ENCODE assay signal across 25 cellular contexts in genomic region chr10:79628083-79628482, GRCh38. TPM values are rescaled to one million over a fixed set of nuclear protein-coding genes. Genes with fewer than 3 reads are reported as not detected.
DNase-seq lines count a peak whose midpoint lies in the region; ATAC-seq and TF ChIP-seq lines count a peak whose summit lies in the region.
"Had no signal": no experiment of that assay in that cellular context is flagged by ENCODE, and none has a peak within 500 bp of the region (broad histone marks: within the 10 kb centered on the region; RNA-seq: fewer than 3 reads in every experiment).

No MANE protein-coding gene starts in this region.

- H3K4me3 ChIP-seq in left lung (no peak overlapping the region), osteoblast (ENCODE audit: insufficient read depth, low read length) (no peak overlapping the region), upper lobe of right lung (no peak overlapping the region), right cardiac atrium (ENCODE audit: low read length) (no peak overlapping the region)
- H3K4me3 ChIP-seq: A549; BLaER1 treated with 17β-estradiol and CSF1 and Interleukin-3, amounts not matched to agents 10 nM and 100 nM; GM12878; GM23338 had no signal

- no peaks in the 10 kb centered on the region for H4K20me1 ChIP-seq in osteoblast (ENCODE audit: insufficient read depth, low read length)
- H4K20me1 ChIP-seq: BLaER1 treated with 17β-estradiol and CSF1 and Interleukin-3, amounts not matched to agents 10 nM and 100 nM had no signal

- WGBS in right cardiac atrium, result 88% methylated on average over 4 of the region's 4 CpGs

- no peak for TF ChIP-seq CTCF in left lung (IDR thresholded peaks at IDR 0.05)
- TF ChIP-seq CTCF in osteoblast (IDR thresholded peaks at IDR 0.05; ENCODE audit: extremely low read depth, low read depth, low read length), result no peak
- no peak for TF ChIP-seq CTCF in upper lobe of right lung (IDR thresholded peaks at IDR 0.05)
- no peak for TF ChIP-seq CTCF in GM20000 (IDR thresholded peaks at IDR 0.05; ENCODE audit: extremely low read depth, missing control alignments)
- no peak for TF ChIP-seq CTCF in foreskin keratinocyte (conservative IDR thresholded peaks at IDR 0.05)

- H3K4me2 ChIP-seq in osteoblast (ENCODE audit: insufficient read depth, low read length), result no peak overlapping the region
- H3K4me2 ChIP-seq: A549, GM23338 had no signal

- ATAC-seq in left lung (peak; percentile 80), upper lobe of right lung (peak; percentile 73), right cardiac atrium (no peak), foreskin keratinocyte (no peak)
- ATAC-seq: A549, GM12878, GM23338, HCT116 had no signal

- DNase-seq in NCI-H2029 (lab: John Stamatoyannopoulos, UW) (peak; percentile 54), left lung (peak in 1 of 2 donors; percentile 43), osteoblast (ENCODE audit: insufficient read length, low spot score, missing footprints) (peak; percentile 3), upper lobe of right lung (no peak), right cardiac atrium (no peak), GM20000 (ENCODE audit: low spot score) (no peak), foreskin keratinocyte (no peak)
- DNase-seq: 8988T; ACHN; AML-193; BE2C; CD4-positive, alpha-beta T cell; CD8-positive, alpha-beta memory T cell; DMS 273 treated with DMSO at 0.1 percent for 48 hours; DMS79; EL; GDM1; H9 had no signal

- H3K27ac ChIP-seq in left lung (no peak overlapping the region), osteoblast (ENCODE audit: low read depth, low read length) (no peak overlapping the region), upper lobe of right lung (no peak overlapping the region), right cardiac atrium (ENCODE audit: low read length) (no peak overlapping the region), foreskin keratinocyte (no peak overlapping the region)
- H3K27ac ChIP-seq: A549; BLaER1 treated with 17β-estradiol and CSF1 and Interleukin-3, amounts not matched to agents 10 nM and 100 nM had no signal

- peaks cover 0 to 4% of the 10 kb centered on the region in 2 donors for H3K9me3 ChIP-seq in left lung
- H3K9me3 ChIP-seq in osteoblast (ENCODE audit: low read depth, low read length), result peaks cover 3% of the 10 kb centered on the region
- no peaks in the 10 kb centered on the region for H3K9me3 ChIP-seq in upper lobe of right lung
- H3K9me3 ChIP-seq in right cardiac atrium (ENCODE audit: control insufficient read depth, low read length), result no peaks in the 10 kb centered on the region
- H3K9me3 ChIP-seq: BE2C had no signal

- no peak overlapping the region for H2AFZ ChIP-seq in osteoblast (ENCODE audit: low read length)
- H2AFZ ChIP-seq: GM23338 had no signal

- no peaks in the 10 kb centered on the region for H3K79me2 ChIP-seq in osteoblast (ENCODE audit: insufficient read depth, low read length)

- H3K27me3 ChIP-seq in left lung, result no peaks in the 10 kb centered on the region
- H3K27me3 ChIP-seq in osteoblast (ENCODE audit: insufficient read depth, low read length), result no peaks in the 10 kb centered on the region
- no peaks in the 10 kb centered on the region for H3K27me3 ChIP-seq in upper lobe of right lung
- no peaks in the 10 kb centered on the region for H3K27me3 ChIP-seq in right cardiac atrium (ENCODE audit: control insufficient read depth, insufficient read depth)
- H3K27me3 ChIP-seq in foreskin keratinocyte, result peaks cover 4% of the 10 kb centered on the region
- H3K27me3 ChIP-seq: BE2C; BLaER1 treated with 17β-estradiol and CSF1 and Interleukin-3, amounts not matched to agents 10 nM and 100 nM had no signal

- no peaks in the 10 kb centered on the region for H3K4me1 ChIP-seq in left lung
- H3K4me1 ChIP-seq in osteoblast (ENCODE audit: insufficient read depth, low read length), result no peaks in the 10 kb centered on the region
- no peaks in the 10 kb centered on the region for H3K4me1 ChIP-seq in upper lobe of right lung
- H3K4me1 ChIP-seq in right cardiac atrium (ENCODE audit: control insufficient read depth, insufficient read depth, low read length), result no peaks in the 10 kb centered on the region
- H3K4me1 ChIP-seq in foreskin keratinocyte, result no peaks in the 10 kb centered on the region
- H3K4me1 ChIP-seq: BE2C had no signal

- intact Hi-C loops in left lung (cut with DNase I) (no loop called here), upper lobe of right lung (cut with DNase I) (no loop called here), right cardiac atrium (cut with DNase I) (no loop called here)

- H3K36me3 ChIP-seq in left lung, result no peaks in the 10 kb centered on the region
- no peaks in the 10 kb centered on the region for H3K36me3 ChIP-seq in osteoblast (ENCODE audit: insufficient read depth, low read length)
- no peaks in the 10 kb centered on the region for H3K36me3 ChIP-seq in upper lobe of right lung
- H3K36me3 ChIP-seq: BE2C; BLaER1 treated with 17β-estradiol and CSF1 and Interleukin-3, amounts not matched to agents 10 nM and 100 nM had no signal

RNA-seq across cellular contexts. Expression of gene SFTPA1, which starts 17.3 kb away (rescaled TPM):
- total RNA-seq in left lung (over 10,000 TPM in 1 of 2 donors, 1,000 to 10,000 TPM in 1; 3,930 to 11,086 TPM), osteoblast (not detected in 2 replicates), upper lobe of right lung (11,191 TPM), right cardiac atrium (1 to 10 TPM in 1 of 4 donors, under 1 TPM in 1, not detected in 2; 0.11 to 3.7 TPM), foreskin keratinocyte (not detected in 2 replicates)
- polyA plus RNA-seq in right cardiac atrium (not detected), foreskin keratinocyte (not detected in 2 replicates)
- total RNA-seq: CD4-positive, alpha-beta T cell; CD8-positive, alpha-beta memory T cell; GM23338; H4; H9 had no signal
- polyA plus RNA-seq: A549; CD14-positive monocyte; CD8-positive, alpha-beta memory T cell; GM12878; GM23338 had no signal

Comparison
In these comparisons a context has a peak if more than half of its experiments do, and no peak if none do; other contexts are left out.
1. DNase-seq: peak in NCI-H2029 (single experiment) and osteoblast (single experiment); none in upper lobe of right lung (single experiment), right cardiac atrium (0 of 3), GM20000 (single experiment) and foreskin keratinocyte (0 of 2).
2. ATAC-seq: peak in left lung (single experiment) and upper lobe of right lung (single experiment); none in right cardiac atrium (0 of 2) and foreskin keratinocyte (single experiment).
3. RNA of gene SFTPA1, which starts 17.3 kb away (total RNA-seq): 11,191 TPM in upper lobe of right lung (single experiment) and 3,930 to 11,086 TPM in left lung; 0.11 to 3.7 TPM in right cardiac atrium, not detected in osteoblast and not detected in foreskin keratinocyte; every median in the first group is over 100 times any median in the second.